11 cellular contexts compared by ENCODE assay signal in genomic region chr7:55075464-55075971, GRCh38. TPM values are rescaled to one million over a fixed set of nuclear protein-coding genes. Genes with fewer than 3 reads are reported as not detected.
DNase-seq lines count a peak whose midpoint lies in the region; ATAC-seq, FAIRE-seq and TF ChIP-seq lines count a peak whose summit lies in the region.
"Had no signal": no experiment of that assay in that cellular context is flagged by ENCODE, and none has a peak within 500 bp of the region (broad histone marks: within the 10 kb centered on the region; RNA-seq: fewer than 3 reads in every experiment).

No MANE protein-coding gene starts in this region.

- CTCF ChIA-PET in Calu3 (lab: Charles Lee), result interaction anchor here (0.6 to 1.6 kb wide), 4 partner anchors 10 to 180 kb away, joined by 3 to 6 read pairs (median 5); no protein-coding TSS in a partner anchor

- H3K9ac ChIP-seq in keratinocyte (ENCODE audit: control insufficient read depth, extremely low read depth, insufficient read depth, low read length), result no peak overlapping the region
- peak overlapping the region; percentile 70 for H3K9ac ChIP-seq in skeletal muscle satellite cell (ENCODE audit: low read depth, low read length)

- peak overlapping the region; percentile 98 for H3K27ac ChIP-seq in keratinocyte (ENCODE audit: control insufficient read depth, insufficient read depth, low read length)

- no peak overlapping the region for H2AFZ ChIP-seq in keratinocyte (ENCODE audit: control insufficient read depth, low read length)

- H3K27me3 ChIP-seq in keratinocyte (ENCODE audit: control insufficient read depth, extremely low read depth, insufficient read depth, low read length) (no peaks in the 10 kb centered on the region), skeletal muscle satellite cell (ENCODE audit: control insufficient read depth, insufficient read depth, low read length) (no peaks in the 10 kb centered on the region)

- H3K4me3 Mint-ChIP-seq in Calu3 (ENCODE audit: low read depth, unreplicated experiment), result no peak overlapping the region
- H3K4me3 Mint-ChIP-seq: activated naive CD4-positive, alpha-beta T cell treated with anti-CD3 and anti-CD28 coated beads, Interleukin-2, amount 10 ng/mL, durations not matched to agents 7 days and 5 days had no signal

- peaks cover 44% of the 10 kb centered on the region for H3K36me3 Mint-ChIP-seq in Calu3 (ENCODE audit: insufficient read depth, unreplicated experiment)
- H3K36me3 Mint-ChIP-seq: activated naive CD4-positive, alpha-beta T cell treated with anti-CD3 and anti-CD28 coated beads, Interleukin-2, amount 10 ng/mL, durations not matched to agents 7 days and 5 days had no signal

- H3K79me2 ChIP-seq in keratinocyte (ENCODE audit: control insufficient read depth, insufficient read depth, low read length), result peaks cover 96% of the 10 kb centered on the region

- H3K4me3 ChIP-seq in cardiac fibroblast (replicated peaks in 1 of 2; ENCODE audit: low read depth in 2 of 2, low read length in 2 of 2) (no peak overlapping the region), keratinocyte (ENCODE audit: control insufficient read depth in 2 of 3, extremely low read depth in 1 of 3, insufficient read depth in 2 of 3, low read depth in 1 of 3, low read length in 3 of 3) (no peak overlapping the region), skeletal muscle satellite cell (ENCODE audit: low read length) (no peak overlapping the region)

- DNase-seq in Calu3, result no peak
- peak; percentile 59 to 64 for DNase-seq in cardiac fibroblast (ENCODE audit: low read depth in 2 of 2)
- DNase-seq in keratinocyte (ENCODE audit: low read depth, low spot score), result no peak
- DNase-seq in NCI-H187 (lab: John Stamatoyannopoulos, UW), result no peak
- DNase-seq in NCI-H1105 treated with DMSO at 0.1 percent for 48 hours (lab: John Stamatoyannopoulos, UW), result no peak
- DNase-seq in COLO829 (ENCODE audit: low spot score), result no peak
- DNase-seq: activated naive CD4-positive, alpha-beta T cell treated with anti-CD3 and anti-CD28 coated beads, Interleukin-2, amount 10 ng/mL, durations not matched to agents 7 days and 5 days; dermis blood vessel endothelial cell; KBM-7 had no signal

- H3K9me1 ChIP-seq in keratinocyte (ENCODE audit: control insufficient read depth, extremely low read depth, insufficient read depth, low read length), result peaks cover 2% of the 10 kb centered on the region

- intact Hi-C loops in Calu3 (cut with micrococcal nuclease; ENCODE audit: unreplicated experiment), result loop anchor here (2.0 kb wide), 1 partner anchor 57 kb away; no protein-coding TSS in a partner anchor

- H3K27ac Mint-ChIP-seq in Calu3 (ENCODE audit: unreplicated experiment), result peak overlapping the region; percentile 98
- H3K27ac Mint-ChIP-seq: activated naive CD4-positive, alpha-beta T cell treated with anti-CD3 and anti-CD28 coated beads, Interleukin-2, amount 10 ng/mL, durations not matched to agents 7 days and 5 days had no signal

- TF ChIP-seq CTCF in Calu3 (IDR thresholded peaks at IDR 0.05; ENCODE audit: unreplicated experiment) (no peak), cardiac fibroblast (IDR thresholded peaks at IDR 0.05; ENCODE audit: low read depth, low read length) (no peak), keratinocyte (optimal IDR thresholded peaks at IDR 0.05 in 1 of 3, IDR thresholded peaks at IDR 0.05 in 1 of 3, conservative IDR thresholded peaks at IDR 0.05 in 1 of 3; ENCODE audit: extremely low read depth in 1 of 3, insufficient read depth in 2 of 3, low read length in 3 of 3) (no peak)

- no peaks in the 10 kb centered on the region for H3K27me3 Mint-ChIP-seq in Calu3 (ENCODE audit: unreplicated experiment)

- H3K9me3 ChIP-seq in keratinocyte (ENCODE audit: control insufficient read depth, low read depth, low read length) (no peaks in the 10 kb centered on the region), skeletal muscle satellite cell (replicated peaks; ENCODE audit: low read length) (no peaks in the 10 kb centered on the region)

- H3K36me3 ChIP-seq in keratinocyte (ENCODE audit: control insufficient read depth in 2 of 2, extremely low read depth in 1 of 2, insufficient read depth in 2 of 2, low read length in 2 of 2) (peaks cover 13 to 50% of the 10 kb centered on the region in 2 experiments), skeletal muscle satellite cell (ENCODE audit: insufficient read depth, low read length) (peaks cover 6% of the 10 kb centered on the region)

- no peak for ATAC-seq in HG03139 (IDR thresholded peaks at IDR 0.05; ENCODE audit: unreplicated experiment)

- FAIRE-seq in keratinocyte (lab: Jason Lieb, UNC), result no peak

- no peaks in the 10 kb centered on the region for H3K9me3 Mint-ChIP-seq in Calu3 (ENCODE audit: low read depth, unreplicated experiment)
- H3K9me3 Mint-ChIP-seq: activated naive CD4-positive, alpha-beta T cell treated with anti-CD3 and anti-CD28 coated beads, Interleukin-2, amount 10 ng/mL, durations not matched to agents 7 days and 5 days had no signal

- dilution Hi-C loops in keratinocyte (cut with MboI; ENCODE audit: extremely low pct_ligation_motif_present, low sequenced_read_pairs), result no loop called here

- no peaks in the 10 kb centered on the region for H4K20me1 ChIP-seq in keratinocyte (ENCODE audit: control insufficient read depth, extremely low read depth, insufficient read depth, low read length)

- H3K4me2 ChIP-seq in keratinocyte (ENCODE audit: control insufficient read depth, extremely low read depth, insufficient read depth, low read depth, low read length) (no peak overlapping the region), skeletal muscle satellite cell (ENCODE audit: low read length) (peak overlapping the region; percentile 7)

- H3K4me1 ChIP-seq in keratinocyte (ENCODE audit: control insufficient read depth, extremely low read depth, insufficient read depth, low read length) (peaks cover 60% of the 10 kb centered on the region), skeletal muscle satellite cell (ENCODE audit: control insufficient read depth, insufficient read depth, low read length) (peaks cover 97% of the 10 kb centered on the region)

- H3K4me1 Mint-ChIP-seq in Calu3 (ENCODE audit: low read depth, unreplicated experiment), result peaks cover 97% of the 10 kb centered on the region

- BruUV-seq in Calu3 (replicated peaks; lab: Mats Ljungman, UMichigan), result no TSS peak

RNA-seq across cellular contexts. Expression of gene EGFR, which starts 56.7 kb away (rescaled TPM):
- 85.3 and 87.4 TPM in 2 replicates for total RNA-seq in Calu3 (2022)
- 109 to 159 TPM (median 120 TPM) in 3 replicates for polyA plus RNA-seq in keratinocyte
- 54.6 TPM for polyA plus RNA-seq in keratinocyte (2011; ENCODE audit: low read depth)
- 58.5 and 79.5 TPM in 2 replicates for polyA plus RNA-seq in keratinocyte (2011; cell fraction: cytosol; rRNA removed)
- 351 and 352 TPM in 2 replicates for polyA plus RNA-seq in keratinocyte (2011; cell fraction: nucleus; rRNA removed)
- 75.7 and 124 TPM in 2 replicates for polyA plus RNA-seq in keratinocyte (2012; ENCODE audit: low replicate concordance)
- 306 to 451 TPM (median 333 TPM) in 3 replicates for polyA minus RNA-seq in keratinocyte
- polyA minus RNA-seq in keratinocyte (2011; cell fraction: cytosol; rRNA and poly(A)+ RNA removed), result 216 TPM
- polyA minus RNA-seq in keratinocyte (2011; cell fraction: nucleus; rRNA and poly(A)+ RNA removed), result 624 and 980 TPM in 2 replicates
- total RNA-seq in skeletal muscle satellite cell (2012; rRNA removed), result 89.1 and 114 TPM in 2 replicates

Comparison
In these comparisons a context has a peak if more than half of its experiments do, and no peak if none do; other contexts are left out.
1. DNase-seq: peak in cardiac fibroblast (2 of 2); none in Calu3 (single experiment), keratinocyte (single experiment), NCI-H187 (0 of 2), NCI-H1105 treated with DMSO at 0.1 percent for 48 hours (single experiment) and COLO829 (single experiment).